In genomic region chr22:19992921-19993355, GRCh38 we compare ENCODE assay signal across 2 cellular contexts.
TF ChIP-seq lines count a peak whose summit lies in the region.

No MANE protein-coding gene starts in this region.

TF ChIP-seq in liver, 16 proteins besides CTCF, POLR2A, EP300 and RAD21:
- TF ChIP-seq REST (IDR thresholded peaks at IDR 0.05) = no peak
- peak; percentile 5 to 67 for TF ChIP-seq RXRA (IDR thresholded peaks at IDR 0.05)
- peak in 1 of 2 donors; percentile 70 for TF ChIP-seq HNF4A (conservative IDR thresholded peaks at IDR 0.05)
- TF ChIP-seq JUND (IDR thresholded peaks at IDR 0.05) = no peak
TF ChIP-seq in liver: peak in this region for 2.

TF ChIP-seq in HepG2, 621 proteins besides CTCF, POLR2A, EP300 and RAD21:
- no peak for TF ChIP-seq MAFG (CRISPR knock-in tag; IDR thresholded peaks at IDR 0.05)
- no peak for TF ChIP-seq THAP11 (CRISPR knock-in tag; IDR thresholded peaks at IDR 0.05)
- no peak for TF ChIP-seq PLRG1 (conservative IDR thresholded peaks at IDR 0.05)
- no peak for TF ChIP-seq DPF2 (CRISPR knock-in tag; IDR thresholded peaks at IDR 0.05; ENCODE audit: borderline replicate concordance, low read depth)
- no peak for TF ChIP-seq NPAS2 (CRISPR knock-in tag; IDR thresholded peaks at IDR 0.05; ENCODE audit: borderline replicate concordance)
- TF ChIP-seq ELF1 (CRISPR knock-in tag; IDR thresholded peaks at IDR 0.05) = no peak
